Comparison of ENCODE assay signal across 28 cellular contexts in genomic region chr22:33426451-33426850, GRCh38.
"Had no signal": no experiment of that assay in that cellular context is flagged by ENCODE, and none has a peak within 500 bp of the region (broad histone marks: within the 10 kb centered on the region; RNA-seq: fewer than 3 reads in every experiment).

No MANE protein-coding gene starts in this region.

- DNase-seq: activated CD4-positive, alpha-beta T cell treated with anti-CD3 and anti-CD28 coated beads for 1 hour; activated CD4-positive, alpha-beta T cell treated with anti-CD3 and anti-CD28 coated beads for 48 hours; activated CD4-positive, alpha-beta T cell treated with anti-CD3 and anti-CD28 coated beads, Interleukin-2, amount 50 U/mL, for 4 hours; activated CD4-positive, CD25-positive, alpha-beta regulatory T cell; activated CD8-positive, alpha-beta T cell treated with anti-CD3 and anti-CD28 coated beads for 36 hours; activated gamma-delta T cell treated with Interleukin-2 at 50 U/mL for 16 hours; activated naive CD4-positive, alpha-beta T cell treated with anti-CD3 and anti-CD28 coated beads for 36 hours; activated T-cell treated with anti-CD3 and anti-CD28 coated beads, Interleukin-2, amount 50 U/mL, for 1 hour; activated T-cell treated with anti-CD3 and anti-CD28 coated beads, Interleukin-2, amount 50 U/mL, for 72 hours; anterior cingulate cortex; NCI-H1105; NCI-H1417 treated with DMSO at 0.1 percent for 48 hours; NCI-H187 treated with DMSO at 0.1 percent for 48 hours; NCI-H2081; NCI-H345; NCI-H524 treated with DMSO at 0.1 percent for 48 hours; NK-92 treated with Interleukin-12 subunit alpha and Interleukin-12 subunit beta, amount 100 ng/mL, for 24 hours; PC-3; Peyer's patch; RPMI8226; SIG-M5; T-cell; T-helper 2 cell; T-helper 9 cell; WERI-Rb-1 had no signal

- H3K4me3 ChIP-seq: coronary artery, K562, Peyer's patch had no signal

- FAIRE-seq: bronchial epithelial cell, K562 had no signal
